ENCODE assay signal across 35 cellular contexts in the genomic region with DNA sequence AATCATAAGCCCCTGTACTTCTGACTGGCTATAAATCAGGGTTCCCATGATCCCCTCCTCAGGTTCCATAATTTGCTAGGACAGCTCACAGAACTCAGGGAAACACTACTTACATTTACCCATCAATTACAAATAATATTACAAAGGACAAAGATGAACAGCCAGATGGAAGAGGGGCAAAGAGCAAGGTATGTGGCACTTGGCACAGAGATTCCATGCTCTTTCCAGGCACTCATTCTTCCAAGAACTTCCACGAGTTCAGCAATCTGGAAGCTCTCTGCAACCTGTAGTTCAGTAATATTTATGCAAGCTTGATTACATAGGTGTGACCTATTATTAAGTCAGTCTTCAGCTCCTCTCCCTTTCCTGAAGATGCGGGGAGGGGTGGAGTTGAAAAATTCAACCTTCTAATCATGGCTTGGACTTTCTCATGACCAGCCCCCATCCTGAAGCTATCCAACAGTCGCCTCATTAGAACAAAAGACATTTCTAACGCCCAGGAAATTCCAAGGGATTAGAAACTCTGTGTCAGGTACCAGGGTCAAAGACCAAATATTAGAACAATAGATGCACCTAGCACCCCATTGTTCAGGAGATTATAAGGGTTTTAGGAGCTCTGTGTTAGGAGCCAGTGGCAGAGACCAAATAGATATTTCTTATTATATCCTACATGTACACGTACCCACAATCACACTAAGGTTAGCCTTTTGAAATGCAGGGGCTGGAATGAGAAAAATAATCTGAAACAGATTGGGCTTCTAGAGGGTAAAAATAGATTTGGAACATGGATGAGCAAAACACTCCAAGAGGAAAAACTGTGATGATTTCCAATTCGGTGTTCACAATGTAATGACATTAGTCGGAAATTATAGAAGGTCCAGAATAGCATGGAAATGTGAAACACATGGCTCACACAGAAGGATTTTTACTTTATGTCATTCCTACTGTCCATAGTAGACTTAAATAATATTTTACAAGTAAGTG. TPM values are rescaled to one million over a fixed set of nuclear protein-coding genes. Genes with fewer than 3 reads are reported as not detected.
DNase-seq lines count a peak whose midpoint lies in the region; ATAC-seq, FAIRE-seq and TF ChIP-seq lines count a peak whose summit lies in the region.
"Had no signal": no experiment of that assay in that cellular context is flagged by ENCODE, and none has a peak within 500 bp of the region (broad histone marks: within the 10 kb centered on the region; RNA-seq: fewer than 3 reads in every experiment).

No MANE protein-coding gene starts in this region.

- H3K4me1 ChIP-seq in left ventricle myocardium inferior (peaks cover 100% of the 10 kb centered on the region), right atrium auricular region (peaks cover 0 to 58% of the 10 kb centered on the region in 2 donors), K562 (replicated peaks in 1 of 2; ENCODE audit: control insufficient read depth in 2 of 2, insufficient read depth in 2 of 2, low read length in 2 of 2) (peaks cover 0 to 8% of the 10 kb centered on the region in 2 experiments; a peak in 2 of 5 replicates), iPS-20b (ENCODE audit: insufficient read depth, low read length) (peaks cover 16% of the 10 kb centered on the region), skeletal muscle tissue (ENCODE audit: control insufficient read depth in 3 of 3, insufficient read depth in 3 of 3, low read length in 3 of 3) (peaks cover 10 to 32% (median 30%) of the 10 kb centered on the region in 3 donors)

- TF ChIP-seq POLR2A in K562 (conservative IDR thresholded peaks at IDR 0.05): no peak

- peak overlapping the region; percentile 65 for H3K27ac ChIP-seq in left ventricle myocardium inferior (replicated peaks)
- peak overlapping the region in 1 of 2 donors; percentile 16 for H3K27ac ChIP-seq in right atrium auricular region
- H3K27ac ChIP-seq in K562 (ENCODE audit: extremely low read depth, low read depth, low read length): no peak overlapping the region
- no peak overlapping the region for H3K27ac ChIP-seq in iPS-20b (ENCODE audit: low read length)
- peak overlapping the region; percentile 22 for H3K27ac ChIP-seq in skeletal muscle tissue (ENCODE audit: low read depth, low read length)
- H3K27ac ChIP-seq: ascending aorta, PC-9, upper lobe of right lung had no signal

- BruUV-seq in K562 (replicated peaks; lab: Mats Ljungman, UMichigan): no TSS peak

- POLR2A ChIA-PET in K562 (lab: Yijun Ruan, JAX): interaction anchor here (0.7 to 1.0 kb wide), 2 partner anchors 10 to 31 kb away, joined by 3 read pairs; no protein-coding TSS in a partner anchor

- DNase-seq in left ventricle myocardium inferior (no peak), right atrium auricular region (ENCODE audit: low spot score) (no peak), K562 (ENCODE audit: extremely low read depth in 1 of 4, low spot score in 3 of 4) (no peak)
- DNase-seq: activated CD8-positive, alpha-beta memory T cell treated with anti-CD3 and anti-CD28 coated beads, Interleukin-2, amount 10 ng/mL, durations not matched to agents 7 days and 5 days; activated T-cell treated with anti-CD3 and anti-CD28 coated beads, Interleukin-2, amount 50 U/mL, for 48 hours; AML-193; CD4-positive, alpha-beta T cell; DND-41; effector memory CD8-positive, alpha-beta T cell; HCEC 1CT; left lung; NCI-H1417 treated with DMSO at 0.1 percent for 48 hours; NCI-H2081; NCI-H345; NCI-H69; occipital lobe; PC-9; SHP77; stimulated activated CD4-positive, alpha-beta T cell treated with anti-CD3 and anti-CD28 coated beads, Interleukin-1b, Interleukin-23, amount 100 ng/mL, for 48 hours; stimulated activated naive CD4-positive, alpha-beta T cell treated with Interleukin-2 at 50 U/mL for 16 hours; T-helper 17 cell; upper lobe of right lung had no signal

- no peak for TF ChIP-seq CTCF in left ventricle myocardium inferior (IDR thresholded peaks at IDR 0.05; ENCODE audit: borderline replicate concordance)
- no peak for TF ChIP-seq CTCF in right atrium auricular region (IDR thresholded peaks at IDR 0.05)
- no peak for TF ChIP-seq CTCF in K562 (IDR thresholded peaks at IDR 0.05 in 2 of 3, conservative IDR thresholded peaks at IDR 0.05 in 1 of 3; ENCODE audit: insufficient read depth in 2 of 3, low read depth in 1 of 3, low read length in 3 of 3)

- H2AFZ ChIP-seq in K562 (ENCODE audit: low read depth, low read length): no peak overlapping the region
- H2AFZ ChIP-seq: PC-9 had no signal

- H3K27me3 ChIP-seq in left ventricle myocardium inferior (ENCODE audit: low read depth) (no peaks in the 10 kb centered on the region), right atrium auricular region (no peaks in the 10 kb centered on the region), K562 (ENCODE audit: control insufficient read depth in 2 of 2, insufficient read depth in 2 of 2, low read length in 2 of 2) (no peaks in the 10 kb centered on the region), iPS-20b (ENCODE audit: insufficient read depth, low read length) (no peaks in the 10 kb centered on the region), skeletal muscle tissue (ENCODE audit: control insufficient read depth in 3 of 3, insufficient read depth in 3 of 3, low read length in 3 of 3) (no peaks in the 10 kb centered on the region)
- H3K27me3 ChIP-seq: ascending aorta, cardiac muscle cell, left lung, upper lobe of right lung had no signal

- no peak for TF ChIP-seq EP300 in K562 (IDR thresholded peaks at IDR 0.05; ENCODE audit: low read length)

- H3K4me2 ChIP-seq in K562 (ENCODE audit: insufficient read depth, low read length): no peak overlapping the region
- H3K4me2 ChIP-seq: PC-9 had no signal

- H3K4me3 ChIP-seq in left ventricle myocardium inferior (peak overlapping the region; percentile 3), right atrium auricular region (no peak overlapping the region), K562 (no peak overlapping the region), iPS-20b (ENCODE audit: low read length) (0 out of 2 replicates have a peak overlapping the region, but pooled peaks have one; percentile 17), skeletal muscle tissue (ENCODE audit: low read length in 3 of 3) (no peak overlapping the region)
- H3K4me3 ChIP-seq: ascending aorta, cardiac muscle cell, left lung, PC-9, upper lobe of right lung had no signal

- TF ChIP-seq RAD21 in K562 (CRISPR knock-in tag; conservative IDR thresholded peaks at IDR 0.05 in 1 of 2, IDR thresholded peaks at IDR 0.05 in 1 of 2): no peak

- WGBS in K562 (ENCODE audit: insufficient coverage, low coverage, missing lambda C conversion rate): 82% methylated on average over 7 of the region's 7 CpGs

- H4K20me1 ChIP-seq in K562 (replicated peaks; ENCODE audit: control insufficient read depth, insufficient read depth, low read length): no peaks in the 10 kb centered on the region

- peaks cover 11% of the 10 kb centered on the region for H3K36me3 ChIP-seq in left ventricle myocardium inferior
- no peaks in the 10 kb centered on the region for H3K36me3 ChIP-seq in right atrium auricular region
- peaks cover 73% of the 10 kb centered on the region for H3K36me3 ChIP-seq in K562 (ENCODE audit: control insufficient read depth, insufficient read depth, low read length)
- H3K36me3 ChIP-seq in iPS-20b (ENCODE audit: insufficient read depth, low read depth, low read length): no peaks in the 10 kb centered on the region; the same call in 1 of the 2 replicates
- no peaks in the 10 kb centered on the region for H3K36me3 ChIP-seq in skeletal muscle tissue (ENCODE audit: control insufficient read depth in 3 of 3, insufficient read depth in 3 of 3, low read length in 3 of 3)
- H3K36me3 ChIP-seq: ascending aorta, left lung had no signal

- no peaks in the 10 kb centered on the region for H3K9me1 ChIP-seq in K562 (ENCODE audit: control insufficient read depth, insufficient read depth, low read length)

- in situ Hi-C loops in K562 (cut with MboI): no loop called here

- intact Hi-C loops in left ventricle myocardium inferior (cut with micrococcal nuclease) (no loop called here), K562 (cut with micrococcal nuclease) (no loop called here)

- H3K79me2 ChIP-seq in K562 (ENCODE audit: control insufficient read depth, insufficient read depth, low read length): peaks cover 78% of the 10 kb centered on the region

- no peak for FAIRE-seq in K562 (lab: Jason Lieb, UNC)
- FAIRE-seq: A204.1, D721Med, frontal cortex, GM18507, GM19239, TTC549 had no signal

- H3K9ac ChIP-seq in K562 (ENCODE audit: insufficient read depth in 1 of 2, low read depth in 2 of 2, low read length in 2 of 2) (no peak overlapping the region; a peak in 1 of 4 replicates), iPS-20b (ENCODE audit: low read depth, low read length) (no peak overlapping the region), skeletal muscle tissue (ENCODE audit: low read depth in 1 of 3, low read length in 3 of 3) (no peak overlapping the region)

- H3K9me3 ChIP-seq in left ventricle myocardium inferior (replicated peaks): no peaks in the 10 kb centered on the region
- H3K9me3 ChIP-seq in right atrium auricular region: no peaks in the 10 kb centered on the region
- no peaks in the 10 kb centered on the region for H3K9me3 ChIP-seq in K562 (replicated peaks; ENCODE audit: control insufficient read depth, insufficient read depth, low read depth, low read length)
- no peaks in the 10 kb centered on the region for H3K9me3 ChIP-seq in iPS-20b (ENCODE audit: insufficient read depth, low read depth, low read length)
- no peaks in the 10 kb centered on the region for H3K9me3 ChIP-seq in skeletal muscle tissue (ENCODE audit: control insufficient read depth in 3 of 3, low read length in 3 of 3)
- H3K9me3 ChIP-seq: ascending aorta, left lung, upper lobe of right lung had no signal

- CTCF ChIA-PET in K562 (lab: Yijun Ruan, JAX; ENCODE audit: low intra/inter-chr PET ratio): no interaction called here

- 0 out of 3 replicates have a peak, but pooled peaks have one; percentile 12 for ATAC-seq in K562
- no peak for ATAC-seq in GM18511 (IDR thresholded peaks at IDR 0.05; ENCODE audit: unreplicated experiment)
- no peak for ATAC-seq in GM19463 (IDR thresholded peaks at IDR 0.05; ENCODE audit: unreplicated experiment)
- ATAC-seq in GM18498 (IDR thresholded peaks at IDR 0.05; ENCODE audit: unreplicated experiment): no peak
- ATAC-seq: activated CD8-positive, alpha-beta memory T cell treated with anti-CD3 and anti-CD28 coated beads, Interleukin-2, amount 10 ng/mL, durations not matched to agents 7 days and 5 days; effector memory CD8-positive, alpha-beta T cell; left lung; T-helper 17 cell; upper lobe of right lung had no signal

RNA-seq across cellular contexts. Expression of gene ANKMY2, which starts 7.0 kb away (rescaled TPM):
- total RNA-seq in left ventricle myocardium inferior (28.9 TPM), right atrium auricular region (10 to 100 TPM; 20.8 to 33.7 TPM), K562 (2014; rRNA removed) (41.1 and 41.4 TPM in 2 replicates), K562 (2014; rRNA removed; fragmentation: Illumina TruSeq; extraction: Trizol) (57.0 and 64.3 TPM in 2 replicates), K562 (2015; rRNA removed; fragmentation: Illumina TruSeq; extraction: Trizol) (48.7 and 52.6 TPM in 2 replicates), K562 (2021) (43.7 and 44.0 TPM in 2 replicates), skeletal muscle tissue (30.3 TPM)
- 32.4 and 48.1 TPM in 2 replicates for total RNA-seq in K562 (2011; cell fraction: chromatin; rRNA removed; ENCODE audit: low replicate concordance)
- 19.8 and 24.7 TPM in 2 replicates for total RNA-seq in K562 (2011; cell fraction: nucleolus; rRNA removed)
- total RNA-seq in K562 (2011; cell fraction: nucleoplasm; rRNA removed): 20.9 and 23.6 TPM in 2 replicates
- polyA plus RNA-seq in K562 (2011; rRNA removed) (58.5 and 71.5 TPM in 2 replicates), K562 (2014; fragmentation: Illumina TruSeq; extraction: Trizol) (45.7 and 48.8 TPM in 2 replicates), K562 (2014; fragmentation: Nextera tagmentation; extraction: Ambion mirVana) (10 to 100 TPM; 38.9 to 70.3 TPM), K562 (2014; rRNA removed) (45.7 and 48.4 TPM in 2 replicates)
- polyA plus RNA-seq in K562 (2011; cell fraction: cytosol; rRNA removed): 17.1 and 33.8 TPM in 2 replicates
- 37.1 and 45.7 TPM in 2 replicates for polyA plus RNA-seq in K562 (2011; cell fraction: nucleus; rRNA removed)
- polyA plus RNA-seq in K562 (2012): 42.1 and 43.9 TPM in 2 replicates
- polyA minus RNA-seq in K562 (2011; rRNA and poly(A)+ RNA removed): 78.8 and 85.3 TPM in 2 replicates
- 22.1 and 26.2 TPM in 2 replicates for polyA minus RNA-seq in K562 (2011; cell fraction: cytosol; rRNA and poly(A)+ RNA removed)
- polyA minus RNA-seq in K562 (2011; cell fraction: nucleus; rRNA and poly(A)+ RNA removed): 21.3 and 34.0 TPM in 2 replicates

RNA-seq across cellular contexts. Expression of gene BZW2, which starts 7.4 kb away (rescaled TPM):
- total RNA-seq in left ventricle myocardium inferior (308 TPM), right atrium auricular region (100 to 1,000 TPM; 206 to 292 TPM), K562 (2014; rRNA removed) (133 and 168 TPM in 2 replicates), K562 (2014; rRNA removed; fragmentation: Illumina TruSeq; extraction: Trizol) (188 and 204 TPM in 2 replicates), K562 (2015; rRNA removed; fragmentation: Illumina TruSeq; extraction: Trizol) (163 and 167 TPM in 2 replicates), K562 (2021) (146 and 159 TPM in 2 replicates), skeletal muscle tissue (155 TPM)
- total RNA-seq in K562 (2011; cell fraction: chromatin; rRNA removed; ENCODE audit: low replicate concordance): 46.8 and 66.2 TPM in 2 replicates
- total RNA-seq in K562 (2011; cell fraction: nucleolus; rRNA removed): 32.0 and 35.4 TPM in 2 replicates
- total RNA-seq in K562 (2011; cell fraction: nucleoplasm; rRNA removed): 50.6 and 71.3 TPM in 2 replicates
- polyA plus RNA-seq in K562 (2011; rRNA removed) (140 and 155 TPM in 2 replicates), K562 (2014; fragmentation: Illumina TruSeq; extraction: Trizol) (222 and 244 TPM in 2 replicates), K562 (2014; fragmentation: Nextera tagmentation; extraction: Ambion mirVana) (100 to 1,000 TPM; 251 to 316 TPM), K562 (2014; rRNA removed) (137 and 173 TPM in 2 replicates)
- 65.1 and 82.4 TPM in 2 replicates for polyA plus RNA-seq in K562 (2011; cell fraction: cytosol; rRNA removed)
- polyA plus RNA-seq in K562 (2011; cell fraction: nucleus; rRNA removed): 52.4 and 74.8 TPM in 2 replicates
- polyA plus RNA-seq in K562 (2012): 130 and 147 TPM in 2 replicates
- polyA minus RNA-seq in K562 (2011; rRNA and poly(A)+ RNA removed): 77.1 and 82.6 TPM in 2 replicates
- 80.0 and 90.3 TPM in 2 replicates for polyA minus RNA-seq in K562 (2011; cell fraction: cytosol; rRNA and poly(A)+ RNA removed)
- 16.7 and 29.4 TPM in 2 replicates for polyA minus RNA-seq in K562 (2011; cell fraction: nucleus; rRNA and poly(A)+ RNA removed)

Comparison
In these comparisons a context has a peak if more than half of its experiments do, and no peak if none do; other contexts are left out.
1. H3K4me3 ChIP-seq: peak in left ventricle myocardium inferior (single experiment) and iPS-20b (single experiment); none in right atrium auricular region (0 of 2), K562 (single experiment) and skeletal muscle tissue (0 of 3).
2. H3K27ac ChIP-seq: peak in left ventricle myocardium inferior (single experiment) and skeletal muscle tissue (single experiment); none in K562 (single experiment) and iPS-20b (single experiment).